Comparison of ENCODE assay signal across 13 cellular contexts in genomic region chr18:59272221-59272888, GRCh38. TPM values are rescaled to one million over a fixed set of nuclear protein-coding genes. Genes with fewer than 3 reads are reported as not detected.
DNase-seq lines count a peak whose midpoint lies in the region; ATAC-seq, FAIRE-seq and TF ChIP-seq lines count a peak whose summit lies in the region.
"Had no signal": no experiment of that assay in that cellular context is flagged by ENCODE, and none has a peak within 500 bp of the region (broad histone marks: within the 10 kb centered on the region; RNA-seq: fewer than 3 reads in every experiment).

No MANE protein-coding gene starts in this region.

- intact Hi-C loops in esophagus squamous epithelium (cut with DNase I), result no loop called here
- intact Hi-C loops in gastrocnemius medialis (cut with DNase I; ENCODE audit: low total_unique reads), result no loop called here

- no peak for FAIRE-seq in D721Med (lab: Jason Lieb, UNC)

- TF ChIP-seq CTCF in D721Med (IDR thresholded peaks at IDR 0.05; ENCODE audit: insufficient read depth, missing control alignments) (no peak), esophagus squamous epithelium (IDR thresholded peaks at IDR 0.05) (no peak), gastrocnemius medialis (IDR thresholded peaks at IDR 0.05 in 4 of 5, conservative IDR thresholded peaks at IDR 0.05 in 1 of 5) (no peak)

- H3K9me3 ChIP-seq in HUES64 (ENCODE audit: insufficient read depth, low read depth, low read length), result no peaks in the 10 kb centered on the region
- H3K9me3 ChIP-seq in esophagus squamous epithelium, result no peaks in the 10 kb centered on the region
- H3K9me3 ChIP-seq in gastrocnemius medialis, result no peaks in the 10 kb centered on the region
- no peaks in the 10 kb centered on the region for H3K9me3 ChIP-seq in SJCRH30 (replicated peaks)

- WGBS in HUES64, result 4% methylated on average over 52 of the region's 52 CpGs
- 2 to 4% methylated on average over 4 to 22 of the region's 52 CpGs for WGBS in esophagus squamous epithelium, 2 donors

- in situ Hi-C loops in gastrocnemius medialis (cut with MboI; ENCODE audit: low sequenced_read_pairs in 4 of 4), result no loop called here

- H3K4me1 ChIP-seq in HUES64 (ENCODE audit: insufficient read depth, low read length) (peaks cover 34% of the 10 kb centered on the region), esophagus squamous epithelium (peaks cover 27 to 54% (median 31%) of the 10 kb centered on the region in 3 donors), gastrocnemius medialis (peaks cover 0 to 6% of the 10 kb centered on the region in 2 donors), SJCRH30 (no peaks in the 10 kb centered on the region)

- H3K36me3 ChIP-seq in HUES64 (ENCODE audit: insufficient read depth, low read length) (no peaks in the 10 kb centered on the region), esophagus squamous epithelium (no peaks in the 10 kb centered on the region), gastrocnemius medialis (no peaks in the 10 kb centered on the region), SJCRH30 (no peaks in the 10 kb centered on the region)
- H3K36me3 ChIP-seq: brain microvascular endothelial cell had no signal

- ATAC-seq in gastrocnemius medialis (no peak), HG02678 (IDR thresholded peaks at IDR 0.05; ENCODE audit: unreplicated experiment) (no peak)
- ATAC-seq: Panc1 had no signal

- DNase-seq in D721Med (ENCODE audit: insufficient read length, low spot score) (peak; percentile 60), esophagus squamous epithelium (lab: John Stamatoyannopoulos, UW) (no peak), gastrocnemius medialis (no peak), DMS 273 treated with DMSO at 0.1 percent for 48 hours (lab: John Stamatoyannopoulos, UW) (no peak), foreskin melanocyte (no peak), SJCRH30 (no peak)
- DNase-seq: brain microvascular endothelial cell, NCI-H1105 treated with DMSO at 0.1 percent for 48 hours had no signal

- H3K9ac ChIP-seq in HUES64 (ENCODE audit: low read depth, low read length), result no peak overlapping the region

- H3K27me3 ChIP-seq in HUES64 (ENCODE audit: insufficient read depth, low read length), result peaks cover 99% of the 10 kb centered on the region
- H3K27me3 ChIP-seq in esophagus squamous epithelium, result peaks cover 0 to 74% (median 50%) of the 10 kb centered on the region in 4 donors
- peaks cover 89 to 97% (median 93%) of the 10 kb centered on the region in 3 donors for H3K27me3 ChIP-seq in gastrocnemius medialis
- no peaks in the 10 kb centered on the region for H3K27me3 ChIP-seq in SJCRH30

- TF ChIP-seq POLR2A in esophagus squamous epithelium (IDR thresholded peaks at IDR 0.05) (no peak), gastrocnemius medialis (IDR thresholded peaks at IDR 0.05) (no peak)

- H3K4me3 ChIP-seq in HUES64 (ENCODE audit: low read length) (peak overlapping the region; percentile 59), esophagus squamous epithelium (peak overlapping the region; percentile 17 to 61 (median 34)), gastrocnemius medialis (peak overlapping the region; percentile 3 to 27 (median 24)), SJCRH30 (no peak overlapping the region)

- H3K27ac ChIP-seq in HUES64 (ENCODE audit: low read depth, low read length) (no peak overlapping the region), esophagus squamous epithelium (no peak overlapping the region), gastrocnemius medialis (no peak overlapping the region), SJCRH30 (no peak overlapping the region)
- H3K27ac ChIP-seq: brain microvascular endothelial cell had no signal

RNA-seq across cellular contexts. Expression of gene RAX, which starts 0.9 kb away (rescaled TPM):
- polyA plus RNA-seq in HUES64 (2013, experiment 1 of 2), result not detected
- polyA plus RNA-seq in HUES64 (2013, experiment 2 of 2), result 0.06 TPM
- total RNA-seq in esophagus squamous epithelium, result not detected
- not detected for total RNA-seq in gastrocnemius medialis
- total RNA-seq in SJCRH30 (2014; rRNA removed; shearing (Covaris generic)), result not detected in 2 replicates
- total RNA-seq: G401, progenitor cell of endocrine pancreas had no signal

RNA-seq across cellular contexts. Expression of gene CPLX4, which starts 46.1 kb away (rescaled TPM):
- not detected for polyA plus RNA-seq in HUES64 (2013, experiment 1 of 2)
- polyA plus RNA-seq in HUES64 (2013, experiment 2 of 2), result not detected
- under 1 TPM in 1 of 4 donors, not detected in 3; 0.31 TPM for total RNA-seq in esophagus squamous epithelium
- not detected for total RNA-seq in gastrocnemius medialis
- not detected in 2 replicates for total RNA-seq in SJCRH30 (2014; rRNA removed; shearing (Covaris generic))
- total RNA-seq: G401, progenitor cell of endocrine pancreas had no signal

RNA-seq across cellular contexts. Expression of gene GRP, which starts 52.4 kb away (rescaled TPM):
- polyA plus RNA-seq in HUES64 (2013, experiment 1 of 2), result 0.35 TPM
- not detected for polyA plus RNA-seq in HUES64 (2013, experiment 2 of 2)
- total RNA-seq in esophagus squamous epithelium (not detected), gastrocnemius medialis (not detected)
- 0.22 TPM in 1 of 2 replicates, not detected in the other for total RNA-seq in SJCRH30 (2014; rRNA removed; shearing (Covaris generic))
- total RNA-seq: G401, progenitor cell of endocrine pancreas had no signal
